8 cellular contexts compared by ENCODE assay signal in the genomic region with DNA sequence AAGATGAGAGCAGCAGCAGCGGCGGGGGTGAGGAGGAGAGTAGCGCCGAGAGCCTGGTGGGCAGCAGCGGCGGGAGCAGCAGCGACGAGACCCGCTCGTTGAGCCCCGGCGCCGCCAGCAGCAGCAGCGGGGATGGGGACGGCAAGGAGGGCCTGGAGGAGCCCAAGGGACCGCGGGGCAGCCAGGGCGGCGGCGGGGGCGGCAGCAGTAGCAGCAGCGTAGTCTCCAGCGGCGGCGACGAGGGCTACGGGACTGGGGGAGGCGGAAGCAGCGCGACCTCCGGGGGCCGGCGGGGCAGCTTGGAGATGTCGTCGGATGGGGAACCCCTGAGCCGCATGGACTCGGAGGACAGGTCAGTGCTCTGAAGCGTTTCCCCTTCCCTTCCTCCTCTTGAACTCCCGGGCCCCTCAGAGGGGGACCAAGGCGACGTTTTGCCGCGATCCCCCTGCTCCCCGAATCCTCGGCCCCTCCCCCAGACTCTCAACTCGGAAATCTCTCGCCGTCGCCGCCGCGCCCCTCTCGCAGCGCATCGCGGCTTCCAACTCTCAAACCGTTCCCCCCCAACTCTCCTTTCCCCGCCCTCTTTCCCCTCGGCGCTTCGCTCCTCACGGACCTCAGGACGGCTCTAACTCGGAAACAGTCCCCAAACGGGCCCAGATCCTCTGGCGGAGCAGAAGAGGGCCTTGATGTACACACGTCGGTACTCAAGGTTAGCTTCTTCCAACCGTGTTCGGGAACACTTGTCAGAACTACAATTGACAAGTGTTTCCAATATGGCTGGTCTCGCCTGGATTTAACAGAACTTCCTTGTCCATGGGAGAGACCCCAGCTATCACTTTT. TPM values are rescaled to one million over a fixed set of nuclear protein-coding genes. Genes with fewer than 3 reads are reported as not detected.
DNase-seq lines count a peak whose midpoint lies in the region; ATAC-seq, FAIRE-seq and TF ChIP-seq lines count a peak whose summit lies in the region.

No MANE protein-coding gene starts in this region.

- FAIRE-seq in GM19239 (lab: Jason Lieb, UNC), result peak; percentile 74

- TF ChIP-seq POLR2A in Raji (IDR thresholded peaks at IDR 0.05; ENCODE audit: insufficient read depth, low read depth, low read length) (0 out of 2 replicates have a peak, but pooled peaks have one; percentile 36), gastroesophageal sphincter (IDR thresholded peaks at IDR 0.05) (no peak), suprapubic skin (IDR thresholded peaks at IDR 0.05) (no peak)

- peak in 12 of 14 donors; percentile 31 to 73 (median 53) for DNase-seq in C1 segment of cervical spinal cord (lab: John Stamatoyannopoulos, UW)
- peak; percentile 40 for DNase-seq in GM19239 (ENCODE audit: insufficient read length, low spot score)
- peak; percentile 29 to 42 (median 34) for DNase-seq in activated naive CD4-positive, alpha-beta T cell (lab: John Stamatoyannopoulos, UW)
- DNase-seq in omental fat pad (ENCODE audit: low spot score), result no peak
- peak; percentile 77 to 84 for DNase-seq in suprapubic skin (ENCODE audit: low spot score in 2 of 2)

- TF ChIP-seq EP300 in gastroesophageal sphincter (IDR thresholded peaks at IDR 0.05) (no peak), suprapubic skin (IDR thresholded peaks at IDR 0.05) (no peak)

- H3K9me3 ChIP-seq in gastroesophageal sphincter (no peaks in the 10 kb centered on the region), suprapubic skin (no peaks in the 10 kb centered on the region)

- H3K27ac ChIP-seq in gastroesophageal sphincter (peak overlapping the region; percentile 79 to 98 (median 96)), suprapubic skin (peak overlapping the region; percentile 95)

- 0% methylated on average over 6 to 31 of the region's 71 CpGs for WGBS in gastroesophageal sphincter (ENCODE audit: low coverage in 1 of 2), 2 donors
- WGBS in suprapubic skin, result under 1% methylated on average over 50 of the region's 71 CpGs

- H3K27me3 ChIP-seq in gastroesophageal sphincter (no peaks in the 10 kb centered on the region), suprapubic skin (no peaks in the 10 kb centered on the region)

- peak in 1 of 4 experiments; percentile 4 for TF ChIP-seq CTCF in gastroesophageal sphincter (IDR thresholded peaks at IDR 0.05)
- no peak for TF ChIP-seq CTCF in omental fat pad (IDR thresholded peaks at IDR 0.05)
- no peak for TF ChIP-seq CTCF in suprapubic skin (IDR thresholded peaks at IDR 0.05)

- peak; percentile 25 for ATAC-seq in HG03457 (IDR thresholded peaks at IDR 0.05; ENCODE audit: unreplicated experiment)
- peak; percentile 17 for ATAC-seq in gastroesophageal sphincter
- peak; percentile 57 for ATAC-seq in omental fat pad (ENCODE audit: low FRiP score)

- H3K36me3 ChIP-seq in gastroesophageal sphincter (peaks cover 0 to 9% of the 10 kb centered on the region in 2 donors), suprapubic skin (no peaks in the 10 kb centered on the region)

- peaks cover 0 to 39% (median 4%) of the 10 kb centered on the region in 3 donors for H3K4me1 ChIP-seq in gastroesophageal sphincter
- peaks cover 34% of the 10 kb centered on the region for H3K4me1 ChIP-seq in suprapubic skin

- peak overlapping the region; percentile 74 to 99 for H3K4me3 ChIP-seq in gastroesophageal sphincter
- H3K4me3 ChIP-seq in suprapubic skin, result peak overlapping the region; percentile 96

RNA-seq across cellular contexts. Expression of a gene that starts 0.9 kb away (rescaled TPM):
- total RNA-seq in gastroesophageal sphincter (10 to 100 TPM; 23.6 to 41.4 (median 38.6) TPM), omental fat pad (10 to 100 TPM; 19.3 to 39.9 (median 27.7) TPM), suprapubic skin (10 to 100 TPM; 47.7 to 89.5 (median 56.7) TPM)
